Comparison of ENCODE assay signal across 8 cellular contexts in genomic region chr4:26372525-26373172, GRCh38. TPM values are rescaled to one million over a fixed set of nuclear protein-coding genes. Genes with fewer than 3 reads are reported as not detected.
DNase-seq lines count a peak whose midpoint lies in the region; ATAC-seq and TF ChIP-seq lines count a peak whose summit lies in the region.

No MANE protein-coding gene starts in this region.

- in situ Hi-C loops in T47D (cut with HindIII; ENCODE audit: low pct_unique_long_range_greater_than_20kb, low sequenced_read_pairs) = no loop called here

- no peak overlapping the region for H3K4me3 ChIP-seq in naive thymus-derived CD4-positive, alpha-beta T cell (ENCODE audit: low read length)
- no peak overlapping the region for H3K4me3 ChIP-seq in tibial artery

- no peaks in the 10 kb centered on the region for H3K36me3 ChIP-seq in naive thymus-derived CD4-positive, alpha-beta T cell (ENCODE audit: control insufficient read depth in 2 of 3, insufficient read depth in 3 of 3, low read length in 3 of 3)
- no peaks in the 10 kb centered on the region for H3K36me3 ChIP-seq in tibial artery

- intact Hi-C loops in naive thymus-derived CD4-positive, alpha-beta T cell (cut with micrococcal nuclease) = loop anchor here (5.0 kb wide), 1 partner anchor 40 kb away; no protein-coding TSS in a partner anchor
- intact Hi-C loops in tibial artery (cut with DNase I; ENCODE audit: low total_unique reads) = no loop called here

- ATAC-seq in naive thymus-derived CD4-positive, alpha-beta T cell = peak; percentile 78

- peaks cover 34 to 66% (median 55%) of the 10 kb centered on the region in 7 donors for H3K4me1 Mint-ChIP-seq in naive thymus-derived CD4-positive, alpha-beta T cell

- no peaks in the 10 kb centered on the region for H3K9me3 Mint-ChIP-seq in naive thymus-derived CD4-positive, alpha-beta T cell

- no peak overlapping the region for H3K27ac ChIP-seq in naive thymus-derived CD4-positive, alpha-beta T cell (ENCODE audit: low read depth, low read length)
- no peak overlapping the region for H3K27ac ChIP-seq in tibial artery

- H3K27ac Mint-ChIP-seq in naive thymus-derived CD4-positive, alpha-beta T cell = peak overlapping the region in 4 of 9 donors; percentile 2 to 32 (median 16)

- DNase-seq in NCI-H2171 treated with DMSO at 0.1 percent for 48 hours (lab: John Stamatoyannopoulos, UW) = peak; percentile 2
- no peak for DNase-seq in NCI-H2171 (lab: John Stamatoyannopoulos, UW)
- DNase-seq in H4 (ENCODE audit: low spot score) = peak; percentile 78
- DNase-seq in LoVo (ENCODE audit: low spot score) = peak; percentile 30
- DNase-seq in SW480 (ENCODE audit: low spot score) = peak; percentile 69
- DNase-seq in T47D (ENCODE audit: low read depth in 1 of 2, low spot score in 1 of 2) = peak; percentile 13 to 71
- DNase-seq in naive thymus-derived CD4-positive, alpha-beta T cell = peak in 8 of 9 donors; percentile 23 to 70 (median 58)
- DNase-seq in tibial artery = no peak

- peak overlapping the region in 7 of 10 donors; percentile 2 to 70 (median 21) for H3K4me3 Mint-ChIP-seq in naive thymus-derived CD4-positive, alpha-beta T cell

- POLR2A ChIA-PET in naive thymus-derived CD4-positive, alpha-beta T cell (lab: Charles Lee) = interaction anchor here (1.1 kb wide), 1 partner anchor 45 kb away, joined by 3 read pairs; no protein-coding TSS in a partner anchor

- CTCF ChIA-PET in naive thymus-derived CD4-positive, alpha-beta T cell (lab: Charles Lee) = interaction anchor here (1.2 kb wide), 1 partner anchor 86 kb away, joined by 3 read pairs; no protein-coding TSS in a partner anchor

- TF ChIP-seq CTCF in tibial artery (IDR thresholded peaks at IDR 0.05) = no peak

- H3K27me3 Mint-ChIP-seq in naive thymus-derived CD4-positive, alpha-beta T cell = peaks cover 0 to 6% (median 0%) of the 10 kb centered on the region in 5 donors

- H3K36me3 Mint-ChIP-seq in naive thymus-derived CD4-positive, alpha-beta T cell = peaks cover 0 to 31% (median 10%) of the 10 kb centered on the region in 5 donors

- H3K9me3 ChIP-seq in naive thymus-derived CD4-positive, alpha-beta T cell (ENCODE audit: control insufficient read depth in 2 of 3, low read length in 3 of 3) = no peaks in the 10 kb centered on the region
- no peaks in the 10 kb centered on the region for H3K9me3 ChIP-seq in tibial artery

- no peaks in the 10 kb centered on the region for H3K27me3 ChIP-seq in naive thymus-derived CD4-positive, alpha-beta T cell (ENCODE audit: control insufficient read depth in 2 of 2, insufficient read depth in 2 of 2, low read length in 2 of 2)
- H3K27me3 ChIP-seq in tibial artery = no peaks in the 10 kb centered on the region

- peaks cover 16% of the 10 kb centered on the region in 2 donors for H3K4me1 ChIP-seq in naive thymus-derived CD4-positive, alpha-beta T cell (ENCODE audit: control insufficient read depth in 2 of 2, insufficient read depth in 2 of 2, low read length in 2 of 2)
- peaks cover 0 to 40% (median 9%) of the 10 kb centered on the region in 4 donors for H3K4me1 ChIP-seq in tibial artery

RNA-seq across cellular contexts. Expression of gene RBPJ, which starts 51.8 kb away (rescaled TPM):
- total RNA-seq in H4 (2014; rRNA removed; shearing (Covaris generic)) = 43.2 and 64.8 TPM in 2 replicates
- total RNA-seq in naive thymus-derived CD4-positive, alpha-beta T cell = 100 to 1,000 TPM in 1 of 5 experiments, 10 to 100 TPM in 4; 48.1 to 144 (median 71.3) TPM
- 10 to 100 TPM; 60.4 to 68.5 TPM for polyA plus RNA-seq in naive thymus-derived CD4-positive, alpha-beta T cell

Comparison
In these comparisons a context has a peak if more than half of its experiments do, and no peak if none do; other contexts are left out.
1. DNase-seq: peak in NCI-H2171 treated with DMSO at 0.1 percent for 48 hours (single experiment), H4 (single experiment), LoVo (single experiment), SW480 (single experiment), T47D (2 of 2) and naive thymus-derived CD4-positive, alpha-beta T cell (8 of 9); none in NCI-H2171 (single experiment) and tibial artery (0 of 2).